Comparison of ENCODE assay signal across 1 cellular context in the genomic region with DNA sequence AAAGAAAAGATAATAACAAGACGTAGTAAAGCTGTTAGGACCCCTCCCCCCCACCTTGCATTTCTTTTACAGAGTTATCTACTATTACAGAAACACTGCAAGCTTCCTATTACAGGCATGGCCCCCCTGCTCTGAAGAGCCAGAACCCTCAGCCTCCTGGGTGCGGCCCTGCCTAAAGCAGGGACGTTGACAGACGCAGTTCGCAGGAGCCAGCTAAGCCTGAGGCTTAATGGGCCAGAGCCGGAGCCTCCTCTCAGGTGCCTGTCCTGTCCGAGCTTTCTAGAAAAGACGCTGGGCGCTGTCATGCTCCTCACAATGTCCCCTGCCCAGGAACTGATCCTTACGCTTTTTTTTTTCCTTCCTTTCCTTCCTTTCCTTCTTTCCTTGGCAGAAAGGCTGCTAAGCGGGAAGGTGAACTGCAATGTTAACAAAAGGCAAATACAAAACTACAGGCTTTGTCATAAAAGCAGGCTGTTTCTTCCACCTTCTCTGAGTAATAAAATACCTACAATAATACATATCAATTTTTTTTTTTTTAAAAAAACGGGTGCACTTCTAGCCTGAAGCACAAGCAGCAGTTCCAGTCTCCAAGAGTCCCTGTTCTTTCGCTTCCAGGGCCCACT.
TF ChIP-seq lines count a peak whose summit lies in the region.

No MANE protein-coding gene starts in this region.

TF ChIP-seq in K562, 482 proteins besides CTCF, POLR2A, EP300 and RAD21 (continued from another document):
- TF ChIP-seq NCOR1 (IDR thresholded peaks at IDR 0.05) (0 out of 2 replicates have a peak, but pooled peaks have one; percentile 29), ZSCAN29 (IDR thresholded peaks at IDR 0.05) (no peak), ZNF518B (CRISPR knock-in tag; IDR thresholded peaks at IDR 0.05) (no peak), ATF7 (IDR thresholded peaks at IDR 0.05) (peak; percentile 12; the same call in 1 of the 2 replicates), MTA1 (IDR thresholded peaks at IDR 0.05; ENCODE audit: borderline replicate concordance) (no peak), CBFB (CRISPR knock-in tag; IDR thresholded peaks at IDR 0.05) (no peak), ZNF384 (IDR thresholded peaks at IDR 0.05; ENCODE audit: low read depth, low read length) (no peak)
